Comparison of ENCODE assay signal across 7 cellular contexts in the genomic region with DNA sequence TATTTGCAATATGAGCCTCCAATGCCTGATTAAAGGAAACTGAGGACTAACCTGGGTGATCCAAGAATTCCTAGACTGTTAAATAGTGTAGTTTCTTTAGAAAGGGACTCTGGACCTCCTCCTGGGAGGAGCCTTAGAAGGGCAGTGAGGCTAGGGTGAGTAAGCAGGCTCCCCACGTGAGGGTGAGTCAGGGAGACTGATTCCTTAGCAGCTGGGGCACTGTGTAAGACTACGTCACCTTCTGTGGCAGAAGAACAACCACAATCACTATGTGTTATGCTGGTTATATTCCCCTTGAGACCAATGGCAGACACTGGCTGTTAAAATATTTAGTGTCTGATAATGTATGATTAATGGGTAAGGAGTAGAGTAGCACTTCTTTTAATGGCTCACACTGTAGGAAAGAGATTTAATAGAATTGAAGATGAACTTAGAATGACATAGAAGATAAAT. TPM values are rescaled to one million over a fixed set of nuclear protein-coding genes. Genes with fewer than 3 reads are reported as not detected.
DNase-seq lines count a peak whose midpoint lies in the region; ATAC-seq and TF ChIP-seq lines count a peak whose summit lies in the region.

No MANE protein-coding gene starts in this region.

- H3K27ac ChIP-seq in mesenchymal stem cell (ENCODE audit: low read length, poor library complexity, severe bottlenecking) (peak overlapping the region; percentile 96), tibial artery (no peak overlapping the region)

- no peak overlapping the region for H2BK12ac ChIP-seq in mesenchymal stem cell (ENCODE audit: low read length in 2 of 2)

- H2BK120ac ChIP-seq in mesenchymal stem cell (ENCODE audit: low read depth, low read length): no peak overlapping the region

- ATAC-seq in GM18508 (IDR thresholded peaks at IDR 0.05; ENCODE audit: insufficient read depth, unreplicated experiment): peak; percentile 97

- H2AFZ ChIP-seq in mesenchymal stem cell (ENCODE audit: low read depth, low read length): no peak overlapping the region

- H2BK5ac ChIP-seq in mesenchymal stem cell (ENCODE audit: low read depth, low read length, poor library complexity, severe bottlenecking): peak overlapping the region; percentile 93

- H2AK5ac ChIP-seq in mesenchymal stem cell (ENCODE audit: low read length, severe bottlenecking): no peak overlapping the region

- H3K4me2 ChIP-seq in mesenchymal stem cell (ENCODE audit: low read length, poor library complexity, severe bottlenecking): peak overlapping the region; percentile 17

- H3K9ac ChIP-seq in mesenchymal stem cell (ENCODE audit: low read length): peak overlapping the region; percentile 87

- intact Hi-C loops in tibial artery (cut with DNase I; ENCODE audit: low total_unique reads): no loop called here

- no peak overlapping the region for H2BK15ac ChIP-seq in mesenchymal stem cell (ENCODE audit: low read depth, poor library complexity, severe bottlenecking)

- no peaks in the 10 kb centered on the region for H3K9me3 ChIP-seq in mesenchymal stem cell (ENCODE audit: control insufficient read depth, low read length)
- H3K9me3 ChIP-seq in tibial artery: no peaks in the 10 kb centered on the region

- H3K4me3 ChIP-seq in HFF-Myc (replicated peaks; ENCODE audit: low read depth, low read length) (no peak overlapping the region), mesenchymal stem cell (ENCODE audit: insufficient read depth in 1 of 2, low read depth in 1 of 2, low read length in 2 of 2) (peak overlapping the region in 1 of 2 experiments; percentile 52), tibial artery (no peak overlapping the region)

- H3K36me3 ChIP-seq in mesenchymal stem cell (ENCODE audit: control insufficient read depth in 1 of 2, insufficient read depth in 2 of 2, low read depth in 1 of 2, low read length in 2 of 2): no peaks in the 10 kb centered on the region
- no peaks in the 10 kb centered on the region for H3K36me3 ChIP-seq in tibial artery

- H3K14ac ChIP-seq in mesenchymal stem cell (ENCODE audit: low read length in 2 of 2): no peak overlapping the region

- no peak overlapping the region for H4K8ac ChIP-seq in mesenchymal stem cell (ENCODE audit: low read length)

- H3K27me3 ChIP-seq in mesenchymal stem cell (ENCODE audit: control insufficient read depth in 1 of 2, insufficient read depth in 1 of 2, low read length in 2 of 2) (peaks cover 0 to 21% of the 10 kb centered on the region in 2 experiments), tibial artery (peaks cover 0 to 20% of the 10 kb centered on the region in 2 donors)

- H3K18ac ChIP-seq in mesenchymal stem cell (ENCODE audit: low read depth in 1 of 2, low read length in 2 of 2): no peak overlapping the region

- no peak overlapping the region for H4K91ac ChIP-seq in mesenchymal stem cell (ENCODE audit: low read length)

- no peak overlapping the region for H3K23ac ChIP-seq in mesenchymal stem cell (ENCODE audit: low read length in 2 of 2)

- no peaks in the 10 kb centered on the region for H3K79me1 ChIP-seq in mesenchymal stem cell (replicated peaks; ENCODE audit: low read length, poor library complexity, severe bottlenecking)

- DNase-seq in HFF-Myc (ENCODE audit: extremely low read depth, low read depth): peak; percentile 88
- peak; percentile 25 for DNase-seq in NCI-H1694 (lab: John Stamatoyannopoulos, UW)
- DNase-seq in amniotic stem cell (lab: John Stamatoyannopoulos, UW): peak; percentile 90
- DNase-seq in mesenchymal stem cell: peak; percentile 99
- peak; percentile 75 to 79 for DNase-seq in tibial artery
- DNase-seq in NCI-H526 (lab: John Stamatoyannopoulos, UW): no peak

- no peak overlapping the region for H3K4ac ChIP-seq in mesenchymal stem cell (ENCODE audit: low read depth in 1 of 2, low read length in 2 of 2)

- 0% methylated on average over 2 of the region's 2 CpGs for WGBS in mesenchymal stem cell

- TF ChIP-seq CTCF in HFF-Myc (IDR thresholded peaks at IDR 0.05; ENCODE audit: low read depth, low read length, missing control alignments): no peak
- TF ChIP-seq CTCF in tibial artery (IDR thresholded peaks at IDR 0.05): no peak

- H3K4me1 ChIP-seq in mesenchymal stem cell (ENCODE audit: control insufficient read depth, insufficient read depth, low read depth, low read length) (peaks cover 4% of the 10 kb centered on the region), tibial artery (peaks cover 0 to 8% (median 0%) of the 10 kb centered on the region in 4 donors)

RNA-seq across cellular contexts. Expression of gene SYT14, which starts 53.3 kb away (rescaled TPM):
- polyA plus RNA-seq in mesenchymal stem cell (2013, experiment 1 of 2): 0.19 TPM
- polyA plus RNA-seq in mesenchymal stem cell (2013, experiment 2 of 2): 0.21 TPM

RNA-seq across cellular contexts. Expression of gene UTP25, which starts 56.9 kb away (rescaled TPM):
- 3.3 TPM for polyA plus RNA-seq in mesenchymal stem cell (2013, experiment 1 of 2)
- 3.3 TPM for polyA plus RNA-seq in mesenchymal stem cell (2013, experiment 2 of 2)

Comparison
In these comparisons a context has a peak if more than half of its experiments do, and no peak if none do; other contexts are left out.
1. DNase-seq: peak in HFF-Myc (single experiment), NCI-H1694 (single experiment), amniotic stem cell (single experiment), mesenchymal stem cell (single experiment) and tibial artery (2 of 2); none in NCI-H526 (0 of 2).